ENCODE assay signal across 8 cellular contexts in the genomic region with DNA sequence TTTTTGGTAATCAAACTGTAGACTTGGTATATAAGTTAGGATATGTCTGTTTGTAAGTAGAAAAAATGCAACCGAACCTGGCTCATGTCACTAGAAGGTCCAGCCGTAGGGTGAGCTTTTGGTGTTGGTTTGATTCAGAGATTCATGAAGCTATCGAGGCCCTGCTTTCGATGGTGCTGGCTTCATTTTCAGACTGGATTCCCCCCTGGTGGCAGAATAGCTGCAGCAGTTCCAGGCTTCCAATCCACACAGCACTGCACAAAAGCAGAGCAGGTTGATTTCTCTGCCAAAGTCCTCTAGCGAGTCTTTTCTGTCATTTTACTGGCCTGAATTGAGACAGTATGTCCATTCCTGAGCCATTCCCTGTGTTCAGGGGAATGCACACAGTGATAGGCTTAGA. TPM values are rescaled to one million over a fixed set of nuclear protein-coding genes. Genes with fewer than 3 reads are reported as not detected.
DNase-seq lines count a peak whose midpoint lies in the region; ATAC-seq, FAIRE-seq and TF ChIP-seq lines count a peak whose summit lies in the region.

No MANE protein-coding gene starts in this region.

- H3K27me3 ChIP-seq in H9 (ENCODE audit: insufficient read depth, low read length): no peaks in the 10 kb centered on the region
- peaks cover 0 to 44% (median 4%) of the 10 kb centered on the region in 45 donors for H3K27me3 ChIP-seq in dorsolateral prefrontal cortex

- peaks cover 12 to 42% (median 34%) of the 10 kb centered on the region in 3 experiments; a peak in 6 of 7 replicates for H3K36me3 Mint-ChIP-seq in H9 (ENCODE audit: insufficient read depth in 1 of 3, low read depth in 3 of 3)
- peaks cover 29% of the 10 kb centered on the region for H3K36me3 Mint-ChIP-seq in activated naive CD4-positive, alpha-beta T cell treated with anti-CD3 and anti-CD28 coated beads, Interleukin-2, amount 10 ng/mL, durations not matched to agents 7 days and 5 days

- FAIRE-seq in islet of Langerhans (lab: Jason Lieb, UNC): peak; percentile 75

- no peaks in the 10 kb centered on the region for H3K79me2 ChIP-seq in H9 (ENCODE audit: insufficient read depth, low read length)

- no CpG with 5 or more reads among the region's 5 CpGs for WGBS in H9 (ENCODE audit: extremely low coverage, insufficient read length, low lambda C conversion rate)

- intact Hi-C loops in dorsolateral prefrontal cortex (cut with DNase I): loop anchor here (5.0 kb wide), 1 partner anchor 101 kb away; no protein-coding TSS in a partner anchor

- H3T11ph ChIP-seq in H9 (ENCODE audit: low read length): no peak overlapping the region

- H4K20me1 ChIP-seq in H9 (ENCODE audit: control insufficient read depth, insufficient read depth, insufficient read length): no peaks in the 10 kb centered on the region

- H3K9me3 Mint-ChIP-seq in H9: no peaks in the 10 kb centered on the region; a peak in 1 of 5 replicates
- no peaks in the 10 kb centered on the region for H3K9me3 Mint-ChIP-seq in activated naive CD4-positive, alpha-beta T cell treated with anti-CD3 and anti-CD28 coated beads, Interleukin-2, amount 10 ng/mL, durations not matched to agents 7 days and 5 days

- H3K4me1 Mint-ChIP-seq in H9: peaks cover 38 to 41% of the 10 kb centered on the region in 2 experiments
- H3K4me1 Mint-ChIP-seq in activated naive CD4-positive, alpha-beta T cell treated with anti-CD3 and anti-CD28 coated beads, Interleukin-2, amount 10 ng/mL, durations not matched to agents 7 days and 5 days: peaks cover 39% of the 10 kb centered on the region

- H3K9me3 ChIP-seq in H9 (ENCODE audit: control insufficient read depth, low read depth, low read length): no peaks in the 10 kb centered on the region

- no peak overlapping the region for H3K56ac ChIP-seq in H9 (ENCODE audit: insufficient read length, low read depth, low read length)

- H3K27ac ChIP-seq in H9 (ENCODE audit: insufficient read length, low read depth, low read length) (no peak overlapping the region), dorsolateral prefrontal cortex (no peak overlapping the region)

- no peak overlapping the region for H2BK12ac ChIP-seq in H9 (ENCODE audit: insufficient read length, low read depth, low read length)

- no peak overlapping the region for H2BK120ac ChIP-seq in H9 (ENCODE audit: low read depth, low read length, poor library complexity, severe bottlenecking)

- ATAC-seq in GM18520 (IDR thresholded peaks at IDR 0.05; ENCODE audit: unreplicated experiment): no peak

- no peak overlapping the region for H2BK15ac ChIP-seq in H9 (ENCODE audit: low read depth, low read length)

- TF ChIP-seq CTCF in H9 (conservative IDR thresholded peaks at IDR 0.05): peak; percentile 52
- peak in 17 of 56 donors; percentile 7 to 36 (median 14) for TF ChIP-seq CTCF in dorsolateral prefrontal cortex (IDR thresholded peaks at IDR 0.05 in 54 of 56, conservative IDR thresholded peaks at IDR 0.05 in 2 of 56; ENCODE audit: low read depth in 1 of 56, partially characterized antibody in 56 of 56)

- no peak overlapping the region for H4K91ac ChIP-seq in H9 (ENCODE audit: insufficient read length, low read depth, low read length)

- no peak overlapping the region for H3K9ac ChIP-seq in H9 (ENCODE audit: extremely low read depth, insufficient read length, low read length)

- H3K4me2 ChIP-seq in H9 (ENCODE audit: insufficient read depth, insufficient read length, low read length): no peak overlapping the region

- H2BK20ac ChIP-seq in H9 (ENCODE audit: low read depth, low read length, poor library complexity, severe bottlenecking): no peak overlapping the region

- no peak overlapping the region for H4K8ac ChIP-seq in H9 (replicated peaks; ENCODE audit: insufficient read length, low read depth, low read length)

- H3K14ac ChIP-seq in H9 (ENCODE audit: insufficient read depth, low read length): no peak overlapping the region

- H3K4me1 ChIP-seq in H9 (ENCODE audit: insufficient read depth, low read length): peaks cover 12% of the 10 kb centered on the region

- H2AK5ac ChIP-seq in H9 (ENCODE audit: insufficient read length, low read length): no peak overlapping the region

- H3K4me3 ChIP-seq in dorsolateral prefrontal cortex: no peak overlapping the region

- H3K4ac ChIP-seq in H9 (ENCODE audit: low read depth, low read length): no peak overlapping the region

- H3K27ac Mint-ChIP-seq in H9: peak overlapping the region in 2 of 3 experiments; percentile 28 to 71; a peak in 2 of 7 replicates
- H3K27ac Mint-ChIP-seq in activated naive CD4-positive, alpha-beta T cell treated with anti-CD3 and anti-CD28 coated beads, Interleukin-2, amount 10 ng/mL, durations not matched to agents 7 days and 5 days: peak overlapping the region; percentile 83

- CTCF ChIA-PET in activated naive CD4-positive, alpha-beta T cell treated with anti-CD3 and anti-CD28 coated beads, Interleukin-2, amount 10 ng/mL, durations not matched to agents 7 days and 5 days (lab: Charles Lee): interaction anchor here (0.9 to 5.6 kb wide), 10 partner anchors 14 to 238 kb away, joined by 3 to 94 read pairs (median 6); a partner anchor contains a TSS

- no peaks in the 10 kb centered on the region for H3K79me1 ChIP-seq in H9 (ENCODE audit: insufficient read depth, low read depth, low read length, poor library complexity, severe bottlenecking)

- no peak overlapping the region for H2AFZ ChIP-seq in H9 (ENCODE audit: low read length)

- H3K4me3 Mint-ChIP-seq in H9: no peak overlapping the region
- H3K4me3 Mint-ChIP-seq in activated naive CD4-positive, alpha-beta T cell treated with anti-CD3 and anti-CD28 coated beads, Interleukin-2, amount 10 ng/mL, durations not matched to agents 7 days and 5 days: no peak overlapping the region

- no peak overlapping the region for H4K5ac ChIP-seq in H9 (ENCODE audit: insufficient read length, low read depth, low read length)

- no peak overlapping the region for H2BK5ac ChIP-seq in H9 (ENCODE audit: insufficient read length, low read length)

- H3K23ac ChIP-seq in H9 (ENCODE audit: insufficient read length, low read depth, low read length): no peak overlapping the region

- DNase-seq in AG20443 (ENCODE audit: low spot score) (peak; percentile 11), H9 (no peak), KG1 (lab: John Stamatoyannopoulos, UW) (no peak), dorsolateral prefrontal cortex (no peak), NCI-H524 treated with DMSO at 0.1 percent for 48 hours (lab: John Stamatoyannopoulos, UW) (no peak)
- DNase-seq in activated naive CD4-positive, alpha-beta T cell treated with anti-CD3 and anti-CD28 coated beads, Interleukin-2, amount 10 ng/mL, durations not matched to agents 7 days and 5 days: peak; percentile 53

- H3K18ac ChIP-seq in H9 (ENCODE audit: insufficient read length, low read depth, low read length): no peak overlapping the region

- no peaks in the 10 kb centered on the region for H3K27me3 Mint-ChIP-seq in H9 (ENCODE audit: low read depth)
- no peaks in the 10 kb centered on the region for H3K27me3 Mint-ChIP-seq in activated naive CD4-positive, alpha-beta T cell treated with anti-CD3 and anti-CD28 coated beads, Interleukin-2, amount 10 ng/mL, durations not matched to agents 7 days and 5 days

- H3K23me2 ChIP-seq in H9 (ENCODE audit: insufficient read length, low read depth, low read length, poor library complexity, severe bottlenecking): no peaks in the 10 kb centered on the region

RNA-seq across cellular contexts. Expression of a gene that starts 33.1 kb away (rescaled TPM):
- total RNA-seq in H9 (2021): 43.8 and 47.3 TPM in 2 replicates
- total RNA-seq in dorsolateral prefrontal cortex: 10 to 100 TPM; 17.9 to 81.3 (median 52.4) TPM

Comparison
In these comparisons a context has a peak if more than half of its experiments do, and no peak if none do; other contexts are left out.
1. DNase-seq: peak in AG20443 (single experiment) and activated naive CD4-positive, alpha-beta T cell treated with anti-CD3 and anti-CD28 coated beads, Interleukin-2, amount 10 ng/mL, durations not matched to agents 7 days and 5 days (single experiment); none in H9 (single experiment), KG1 (single experiment), dorsolateral prefrontal cortex (0 of 10) and NCI-H524 treated with DMSO at 0.1 percent for 48 hours (single experiment).